1 cellular context compared by ENCODE assay signal in the genomic region with DNA sequence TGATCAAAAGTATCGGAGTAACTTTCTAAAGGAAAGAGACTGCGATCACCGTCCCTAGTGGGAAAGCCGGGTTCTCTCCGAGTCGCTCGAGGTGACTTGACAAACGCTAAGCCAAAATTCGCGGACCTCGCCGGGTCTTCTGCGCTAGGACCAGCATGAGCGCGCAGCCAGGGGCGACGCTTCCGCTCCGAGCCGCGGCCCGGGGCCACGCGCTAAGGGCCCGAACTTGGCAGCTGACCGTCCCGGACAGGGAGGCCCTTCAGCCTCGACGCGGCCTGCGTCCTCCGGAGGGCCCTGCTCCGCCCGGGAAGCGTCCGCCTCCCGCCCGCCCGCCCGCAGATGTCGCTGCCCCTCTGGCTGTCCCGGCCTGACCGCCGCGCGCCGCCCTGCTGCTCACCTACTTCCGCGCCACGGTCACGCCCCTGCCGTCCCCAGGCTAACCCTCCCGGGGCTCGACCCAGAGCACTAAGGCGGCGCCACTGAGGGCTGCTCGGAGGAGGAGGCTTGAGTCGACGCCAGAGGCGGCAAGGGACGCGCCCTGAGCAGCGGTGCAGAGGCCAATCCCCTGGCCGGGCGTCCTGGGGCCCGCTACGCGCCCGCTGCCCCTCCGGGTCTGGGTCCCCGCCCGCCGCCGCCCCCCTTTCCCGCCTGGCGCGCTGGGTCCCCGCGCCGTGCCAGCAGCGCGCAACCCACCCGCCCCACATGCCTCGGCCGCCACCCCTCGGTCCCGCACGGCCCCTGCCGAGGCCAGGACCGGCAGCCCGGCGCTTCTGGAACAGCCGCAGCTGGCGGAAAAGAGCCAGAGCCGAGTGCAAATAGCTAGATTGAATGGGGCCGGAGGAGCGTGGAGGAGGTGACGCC.
TF ChIP-seq lines count a peak whose summit lies in the region.

No MANE protein-coding gene starts in this region.

TF ChIP-seq in endothelial cell of umbilical vein, 7 proteins besides CTCF, POLR2A, EP300 and RAD21 (continued from another document):
- TF ChIP-seq MAX (IDR thresholded peaks at IDR 0.05; ENCODE audit: insufficient read depth, insufficient read length) (no peak), FOS (IDR thresholded peaks at IDR 0.05; ENCODE audit: borderline replicate concordance, insufficient read depth, low read length) (no peak), JUN (IDR thresholded peaks at IDR 0.05; ENCODE audit: borderline replicate concordance, insufficient read depth, insufficient read length, low read depth) (no peak), GATA2 (IDR thresholded peaks at IDR 0.05; ENCODE audit: insufficient read depth, insufficient read length, low read depth, low read length) (no peak), EZH2 (IDR thresholded peaks at IDR 0.05; ENCODE audit: borderline replicate concordance, low read depth, low read length, severe bottlenecking) (no peak), POLR2AphosphoS5 (IDR thresholded peaks at IDR 0.05; ENCODE audit: insufficient read depth, low read depth, low read length) (no peak)
